ENCODE assay signal across 1 cellular context in genomic region chr10:17668435-17669184, GRCh38.
A peak's percentile ranks its signal among the peaks of the same experiment; 100 is the strongest.
TF ChIP-seq lines count a peak whose summit lies in the region.

No MANE protein-coding gene starts in this region.

TF ChIP-seq in HepG2, 621 proteins besides CTCF, POLR2A, EP300 and RAD21 (continued from another document and continues in another):
- TF ChIP-seq, protein P1, sequence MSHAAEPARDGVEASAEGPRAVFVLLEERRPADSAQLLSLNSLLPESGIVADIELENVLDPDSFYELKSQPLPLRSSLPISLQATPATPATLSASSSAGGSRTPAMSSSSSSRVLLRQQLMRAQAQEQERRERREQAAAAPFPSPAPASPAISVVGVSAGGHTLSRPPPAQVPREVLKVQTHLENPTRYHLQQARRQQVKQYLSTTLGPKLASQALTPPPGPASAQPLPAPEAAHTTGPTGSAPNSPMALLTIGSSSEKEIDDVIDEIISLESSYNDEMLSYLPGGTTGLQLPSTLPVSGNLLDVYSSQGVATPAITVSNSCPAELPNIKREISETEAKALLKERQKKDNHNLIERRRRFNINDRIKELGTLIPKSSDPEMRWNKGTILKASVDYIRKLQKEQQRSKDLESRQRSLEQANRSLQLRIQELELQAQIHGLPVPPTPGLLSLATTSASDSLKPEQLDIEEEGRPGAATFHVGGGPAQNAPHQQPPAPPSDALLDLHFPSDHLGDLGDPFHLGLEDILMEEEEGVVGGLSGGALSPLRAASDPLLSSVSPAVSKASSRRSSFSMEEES (CRISPR knock-in tag; IDR thresholded peaks at IDR 0.05): no peak; the same call in 1 of the 2 replicates
- TF ChIP-seq RBFOX2 (IDR thresholded peaks at IDR 0.05; ENCODE audit: low read depth, low read length) (no peak), GPN1 (CRISPR knock-in tag; IDR thresholded peaks at IDR 0.05; ENCODE audit: borderline replicate concordance) (no peak), ARID3A (IDR thresholded peaks at IDR 0.05; ENCODE audit: low read depth, low read length) (0 out of 2 replicates have a peak, but pooled peaks have one; percentile 26), DPF2 (CRISPR knock-in tag; IDR thresholded peaks at IDR 0.05; ENCODE audit: borderline replicate concordance, low read depth) (no peak), ZNF703 (CRISPR knock-in tag; IDR thresholded peaks at IDR 0.05; ENCODE audit: borderline replicate concordance) (no peak), FOXP1 (IDR thresholded peaks at IDR 0.05) (no peak), FOXP1 (CRISPR knock-in tag; IDR thresholded peaks at IDR 0.05) (peak; percentile 78; the same call in 1 of the 2 replicates), HES4 (CRISPR knock-in tag; IDR thresholded peaks at IDR 0.05; ENCODE audit: borderline replicate concordance) (no peak), PATZ1 (CRISPR knock-in tag; IDR thresholded peaks at IDR 0.05) (no peak), ZNF558 (CRISPR knock-in tag; IDR thresholded peaks at IDR 0.05; ENCODE audit: borderline replicate concordance) (no peak), ZNF12 (CRISPR knock-in tag; IDR thresholded peaks at IDR 0.05) (no peak), ZNF615 (CRISPR knock-in tag; IDR thresholded peaks at IDR 0.05; ENCODE audit: borderline replicate concordance) (no peak), SIX4 (CRISPR knock-in tag; IDR thresholded peaks at IDR 0.05) (no peak), ZBTB3 (CRISPR knock-in tag; IDR thresholded peaks at IDR 0.05; ENCODE audit: borderline replicate concordance, low read depth) (no peak), CEBPB (IDR thresholded peaks at IDR 0.05; ENCODE audit: borderline replicate concordance, low read depth, low read length) (peak; percentile 70; the same call in 1 of the 2 replicates), PREB (CRISPR knock-in tag; IDR thresholded peaks at IDR 0.05) (no peak), ZNF33A (CRISPR knock-in tag; IDR thresholded peaks at IDR 0.05; ENCODE audit: borderline replicate concordance) (no peak), GRHL1 (CRISPR knock-in tag; conservative IDR thresholded peaks at IDR 0.05) (no peak), RARA (CRISPR knock-in tag; IDR thresholded peaks at IDR 0.05) (peak; percentile 75), GZF1 (CRISPR knock-in tag; IDR thresholded peaks at IDR 0.05) (no peak), NR2F2 (IDR thresholded peaks at IDR 0.05; ENCODE audit: borderline replicate concordance, low read depth) (peak; percentile 51; the same call in 1 of the 2 replicates), BCL6 (CRISPR knock-in tag; IDR thresholded peaks at IDR 0.05) (peak; percentile 99), FOXC1 (CRISPR knock-in tag; IDR thresholded peaks at IDR 0.05; ENCODE audit: borderline replicate concordance) (no peak), JUNB (CRISPR knock-in tag; IDR thresholded peaks at IDR 0.05; ENCODE audit: borderline replicate concordance) (no peak), ADNP (CRISPR knock-in tag; IDR thresholded peaks at IDR 0.05) (no peak), ATF1 (CRISPR knock-in tag; IDR thresholded peaks at IDR 0.05) (no peak), HDAC2 (CRISPR knock-in tag; IDR thresholded peaks at IDR 0.05) (no peak), U2AF1 (optimal IDR thresholded peaks at IDR 0.05; ENCODE audit: low read depth, low read length) (no peak), ISL2 (CRISPR knock-in tag; IDR thresholded peaks at IDR 0.05) (peak; percentile 42; the same call in 1 of the 2 replicates), ZFP91 (CRISPR knock-in tag; IDR thresholded peaks at IDR 0.05; ENCODE audit: borderline replicate concordance) (no peak), RAD51 (IDR thresholded peaks at IDR 0.05; ENCODE audit: borderline replicate concordance) (no peak), RXRB (CRISPR knock-in tag; IDR thresholded peaks at IDR 0.05; ENCODE audit: borderline replicate concordance) (no peak; the same call in 1 of the 2 replicates), NFKB2 (CRISPR knock-in tag; IDR thresholded peaks at IDR 0.05; ENCODE audit: borderline replicate concordance) (no peak), ZNF629 (CRISPR knock-in tag; conservative IDR thresholded peaks at IDR 0.05) (no peak), ZNF138 (CRISPR knock-in tag; IDR thresholded peaks at IDR 0.05; ENCODE audit: low read depth) (no peak), FOXJ3 (CRISPR knock-in tag; IDR thresholded peaks at IDR 0.05; ENCODE audit: borderline replicate concordance) (peak; percentile 68; the same call in 1 of the 2 replicates), CREB1 (IDR thresholded peaks at IDR 0.05) (no peak), CREB1 (CRISPR knock-in tag; IDR thresholded peaks at IDR 0.05) (peak; percentile 53; the same call in 1 of the 2 replicates), ZNF34 (CRISPR knock-in tag; IDR thresholded peaks at IDR 0.05; ENCODE audit: borderline replicate concordance) (no peak), ZNF333 (CRISPR knock-in tag; IDR thresholded peaks at IDR 0.05; ENCODE audit: borderline replicate concordance) (no peak), ZNF44 (CRISPR knock-in tag; IDR thresholded peaks at IDR 0.05) (no peak), SYNCRIP (IDR thresholded peaks at IDR 0.05; ENCODE audit: insufficient read depth, low read depth, low read length) (no peak), FLYWCH1 (CRISPR knock-in tag; IDR thresholded peaks at IDR 0.05) (no peak)
- TF ChIP-seq, protein P2, sequence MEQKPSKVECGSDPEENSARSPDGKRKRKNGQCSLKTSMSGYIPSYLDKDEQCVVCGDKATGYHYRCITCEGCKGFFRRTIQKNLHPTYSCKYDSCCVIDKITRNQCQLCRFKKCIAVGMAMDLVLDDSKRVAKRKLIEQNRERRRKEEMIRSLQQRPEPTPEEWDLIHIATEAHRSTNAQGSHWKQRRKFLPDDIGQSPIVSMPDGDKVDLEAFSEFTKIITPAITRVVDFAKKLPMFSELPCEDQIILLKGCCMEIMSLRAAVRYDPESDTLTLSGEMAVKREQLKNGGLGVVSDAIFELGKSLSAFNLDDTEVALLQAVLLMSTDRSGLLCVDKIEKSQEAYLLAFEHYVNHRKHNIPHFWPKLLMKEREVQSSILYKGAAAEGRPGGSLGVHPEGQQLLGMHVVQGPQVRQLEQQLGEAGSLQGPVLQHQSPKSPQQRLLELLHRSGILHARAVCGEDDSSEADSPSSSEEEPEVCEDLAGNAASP (CRISPR knock-in tag; IDR thresholded peaks at IDR 0.05; ENCODE audit: borderline replicate concordance): peak; percentile 80; the same call in 1 of the 2 replicates
- TF ChIP-seq, protein P3, sequence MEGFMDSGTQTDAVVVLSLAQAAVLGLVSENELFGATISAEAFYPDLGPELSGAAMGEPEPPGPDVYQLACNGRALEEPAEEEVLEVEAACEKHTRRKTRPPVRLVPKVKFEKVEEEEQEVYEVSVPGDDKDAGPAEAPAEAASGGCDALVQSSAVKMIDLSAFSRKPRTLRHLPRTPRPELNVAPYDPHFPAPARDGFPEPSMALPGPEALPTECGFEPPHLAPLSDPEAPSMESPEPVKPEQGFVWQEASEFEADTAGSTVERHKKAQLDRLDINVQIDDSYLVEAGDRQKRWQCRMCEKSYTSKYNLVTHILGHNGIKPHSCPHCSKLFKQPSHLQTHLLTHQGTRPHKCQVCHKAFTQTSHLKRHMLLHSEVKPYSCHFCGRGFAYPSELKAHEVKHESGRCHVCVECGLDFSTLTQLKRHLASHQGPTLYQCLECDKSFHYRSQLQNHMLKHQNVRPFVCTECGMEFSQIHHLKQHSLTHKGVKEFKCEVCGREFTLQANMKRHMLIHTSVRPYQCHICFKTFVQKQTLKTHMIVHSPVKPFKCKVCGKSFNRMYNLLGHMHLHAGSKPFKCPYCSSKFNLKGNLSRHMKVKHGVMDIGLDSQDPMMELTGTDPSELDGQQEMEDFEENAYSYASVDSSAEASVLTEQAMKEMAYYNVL (CRISPR knock-in tag; IDR thresholded peaks at IDR 0.05; ENCODE audit: borderline replicate concordance): peak; percentile 59; the same call in 1 of the 2 replicates
- TF ChIP-seq, protein P4, sequence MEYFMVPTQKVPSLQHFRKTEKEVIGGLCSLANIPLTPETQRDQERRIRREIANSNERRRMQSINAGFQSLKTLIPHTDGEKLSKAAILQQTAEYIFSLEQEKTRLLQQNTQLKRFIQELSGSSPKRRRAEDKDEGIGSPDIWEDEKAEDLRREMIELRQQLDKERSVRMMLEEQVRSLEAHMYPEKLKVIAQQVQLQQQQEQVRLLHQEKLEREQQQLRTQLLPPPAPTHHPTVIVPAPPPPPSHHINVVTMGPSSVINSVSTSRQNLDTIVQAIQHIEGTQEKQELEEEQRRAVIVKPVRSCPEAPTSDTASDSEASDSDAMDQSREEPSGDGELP (IDR thresholded peaks at IDR 0.05; ENCODE audit: borderline replicate concordance, low read depth): peak; percentile 32; the same call in 1 of the 2 replicates
- TF ChIP-seq, protein P5, sequence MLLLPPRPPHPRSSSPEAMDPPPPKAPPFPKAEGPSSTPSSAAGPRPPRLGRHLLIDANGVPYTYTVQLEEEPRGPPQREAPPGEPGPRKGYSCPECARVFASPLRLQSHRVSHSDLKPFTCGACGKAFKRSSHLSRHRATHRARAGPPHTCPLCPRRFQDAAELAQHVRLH (CRISPR knock-in tag; IDR thresholded peaks at IDR 0.05; ENCODE audit: borderline replicate concordance, low read depth): no peak
- TF ChIP-seq, protein P6, sequence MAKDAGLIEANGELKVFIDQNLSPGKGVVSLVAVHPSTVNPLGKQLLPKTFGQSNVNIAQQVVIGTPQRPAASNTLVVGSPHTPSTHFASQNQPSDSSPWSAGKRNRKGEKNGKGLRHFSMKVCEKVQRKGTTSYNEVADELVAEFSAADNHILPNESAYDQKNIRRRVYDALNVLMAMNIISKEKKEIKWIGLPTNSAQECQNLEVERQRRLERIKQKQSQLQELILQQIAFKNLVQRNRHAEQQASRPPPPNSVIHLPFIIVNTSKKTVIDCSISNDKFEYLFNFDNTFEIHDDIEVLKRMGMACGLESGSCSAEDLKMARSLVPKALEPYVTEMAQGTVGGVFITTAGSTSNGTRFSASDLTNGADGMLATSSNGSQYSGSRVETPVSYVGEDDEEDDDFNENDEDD (CRISPR knock-in tag; IDR thresholded peaks at IDR 0.05; ENCODE audit: borderline replicate concordance): no peak
